13 cellular contexts compared by ENCODE assay signal in genomic region chr1:66341446-66342089, GRCh38.
DNase-seq lines count a peak whose midpoint lies in the region; ATAC-seq, FAIRE-seq and TF ChIP-seq lines count a peak whose summit lies in the region.
"Had no signal": no experiment of that assay in that cellular context is flagged by ENCODE, and none has a peak within 500 bp of the region (broad histone marks: within the 10 kb centered on the region; RNA-seq: fewer than 3 reads in every experiment).

No MANE protein-coding gene starts in this region.

- FAIRE-seq in endometrium (lab: Jason Lieb, UNC), result peak; percentile 4

- peak overlapping the region; percentile 61 for H3K9ac ChIP-seq in OCI-LY3 (ENCODE audit: low read length)

- no peaks in the 10 kb centered on the region for H3K9me3 Mint-ChIP-seq in activated naive CD4-positive, alpha-beta T cell treated with anti-CD3 and anti-CD28 coated beads, Interleukin-2, amount 50 U/mL, for 24 hours

- H4K20me1 ChIP-seq in OCI-LY3 (ENCODE audit: insufficient read depth, low read length), result peaks cover 29% of the 10 kb centered on the region

- no peaks in the 10 kb centered on the region for H3K27me3 ChIP-seq in OCI-LY3 (ENCODE audit: low read depth, low read length)

- peak overlapping the region; percentile 92 for H3K27ac Mint-ChIP-seq in activated naive CD4-positive, alpha-beta T cell treated with anti-CD3 and anti-CD28 coated beads, Interleukin-2, amount 50 U/mL, for 24 hours

- peaks cover 16% of the 10 kb centered on the region for H3K36me3 ChIP-seq in OCI-LY3 (replicated peaks; ENCODE audit: low read depth, low read length)

- peak overlapping the region; percentile 54 for H3K4me3 ChIP-seq in OCI-LY3 (ENCODE audit: low read length)
- H3K4me3 ChIP-seq: lung had no signal

- H3K27me3 Mint-ChIP-seq in activated naive CD4-positive, alpha-beta T cell treated with anti-CD3 and anti-CD28 coated beads, Interleukin-2, amount 50 U/mL, for 24 hours, result no peaks in the 10 kb centered on the region

- peaks cover 19% of the 10 kb centered on the region for H3K36me3 Mint-ChIP-seq in activated naive CD4-positive, alpha-beta T cell treated with anti-CD3 and anti-CD28 coated beads, Interleukin-2, amount 50 U/mL, for 24 hours

- H3K79me2 ChIP-seq in OCI-LY3 (ENCODE audit: low read length), result peaks cover 100% of the 10 kb centered on the region

- no peak for TF ChIP-seq CTCF in OCI-LY3 (IDR thresholded peaks at IDR 0.05; ENCODE audit: low read depth, low read length)

- H3K4me3 Mint-ChIP-seq in activated naive CD4-positive, alpha-beta T cell treated with anti-CD3 and anti-CD28 coated beads, Interleukin-2, amount 50 U/mL, for 24 hours, result peak overlapping the region; percentile 76

- H3K4me2 ChIP-seq in OCI-LY3 (ENCODE audit: low read length), result peak overlapping the region; percentile 67

- H3K4me1 Mint-ChIP-seq in activated naive CD4-positive, alpha-beta T cell treated with anti-CD3 and anti-CD28 coated beads, Interleukin-2, amount 50 U/mL, for 24 hours, result peaks cover 86% of the 10 kb centered on the region

- ATAC-seq in HG02763 (IDR thresholded peaks at IDR 0.05; ENCODE audit: unreplicated experiment) (no peak), sciatic nerve (no peak)

- no peaks in the 10 kb centered on the region for H3K9me3 ChIP-seq in OCI-LY3 (ENCODE audit: insufficient read depth, low read length)

- peaks cover 89% of the 10 kb centered on the region for H3K4me1 ChIP-seq in OCI-LY3 (ENCODE audit: low read length)

- DNase-seq in activated naive CD4-positive, alpha-beta T cell (lab: John Stamatoyannopoulos, UW), result no peak
- DNase-seq in superior temporal gyrus (ENCODE audit: extremely low spot score) (peak; percentile 16), T1000 (lab: John Stamatoyannopoulos, UW) (no peak), sciatic nerve (ENCODE audit: low spot score) (no peak)
- DNase-seq: activated gamma-delta T cell, NCI-H774, SHP77 had no signal

- peak overlapping the region; percentile 77 for H3K27ac ChIP-seq in OCI-LY3 (ENCODE audit: low read length)
- H3K27ac ChIP-seq: VCaP had no signal

- H2AFZ ChIP-seq in OCI-LY3 (ENCODE audit: low read depth, low read length), result no peak overlapping the region

- intact Hi-C loops in sciatic nerve (cut with DNase I), result no loop called here
